Comparison of ENCODE assay signal across 8 cellular contexts in genomic region chr16:89599451-89599858, GRCh38. TPM values are rescaled to one million over a fixed set of nuclear protein-coding genes. Genes with fewer than 3 reads are reported as not detected.
DNase-seq lines count a peak whose midpoint lies in the region; ATAC-seq, FAIRE-seq and TF ChIP-seq lines count a peak whose summit lies in the region.

No MANE protein-coding gene starts in this region.

- H3K4me1 Mint-ChIP-seq in activated CD4-positive, alpha-beta T cell treated with anti-CD3 and anti-CD28 coated beads, Interleukin-2, amount 10 ng/mL, durations not matched to agents 24 days and 14 days, result peaks cover 9% of the 10 kb centered on the region

- no peak overlapping the region for H3K4me3 Mint-ChIP-seq in activated CD4-positive, alpha-beta T cell treated with anti-CD3 and anti-CD28 coated beads, Interleukin-2, amount 10 ng/mL, durations not matched to agents 24 days and 14 days

- H3K4me2 ChIP-seq in HepG2 (ENCODE audit: low read depth, low read length), result no peak overlapping the region

- no peak for TF ChIP-seq POLR2A in HepG2 (IDR thresholded peaks at IDR 0.05; ENCODE audit: insufficient read depth in 1 of 2, low read depth in 2 of 2, low read length in 2 of 2)

- H3K79me2 ChIP-seq in HepG2 (ENCODE audit: insufficient read depth, low read length), result no peaks in the 10 kb centered on the region

- H3K36me3 ChIP-seq in HepG2 (replicated peaks in 1 of 2; ENCODE audit: control insufficient read depth in 1 of 2, insufficient read depth in 2 of 2, low read length in 2 of 2), result no peaks in the 10 kb centered on the region

- H3K36me3 Mint-ChIP-seq in activated CD4-positive, alpha-beta T cell treated with anti-CD3 and anti-CD28 coated beads, Interleukin-2, amount 10 ng/mL, durations not matched to agents 24 days and 14 days (ENCODE audit: low read depth), result no peaks in the 10 kb centered on the region

- intact Hi-C loops in activated CD4-positive, alpha-beta T cell treated with anti-CD3 and anti-CD28 coated beads, Interleukin-2, amount 10 ng/mL, durations not matched to agents 24 days and 14 days (cut with micrococcal nuclease), result no loop called here
- intact Hi-C loops in HepG2 (cut with micrococcal nuclease; ENCODE audit: unreplicated experiment), result loop anchor here (1.0 kb wide), 1 partner anchor 42 kb away; no protein-coding TSS in a partner anchor

- no peaks in the 10 kb centered on the region for H3K9me3 ChIP-seq in HepG2 (ENCODE audit: low read length)

- no peak overlapping the region for H3K4me3 ChIP-seq in HepG2 (replicated peaks in 1 of 3; ENCODE audit: insufficient read depth in 1 of 3, low read depth in 2 of 3, low read length in 3 of 3)

- no peaks in the 10 kb centered on the region for H3K9me3 Mint-ChIP-seq in activated CD4-positive, alpha-beta T cell treated with anti-CD3 and anti-CD28 coated beads, Interleukin-2, amount 10 ng/mL, durations not matched to agents 24 days and 14 days

- peak; percentile 88 for TF ChIP-seq CTCF in HepG2 (CRISPR knock-in tag; IDR thresholded peaks at IDR 0.05)

- no peaks in the 10 kb centered on the region for H3K27me3 Mint-ChIP-seq in activated CD4-positive, alpha-beta T cell treated with anti-CD3 and anti-CD28 coated beads, Interleukin-2, amount 10 ng/mL, durations not matched to agents 24 days and 14 days

- peak; percentile 84 for TF ChIP-seq RAD21 in HepG2 (CRISPR knock-in tag; IDR thresholded peaks at IDR 0.05)

- H3K9ac ChIP-seq in HepG2 (ENCODE audit: insufficient read depth, low read depth, low read length), result no peak overlapping the region

- no peak for TF ChIP-seq EP300 in HepG2 (IDR thresholded peaks at IDR 0.05; ENCODE audit: low read depth in 2 of 2, low read length in 2 of 2)
- TF ChIP-seq EP300 in HepG2 (CRISPR knock-in tag; IDR thresholded peaks at IDR 0.05; ENCODE audit: borderline replicate concordance), result no peak

- POLR2A ChIA-PET in HepG2 (lab: Yijun Ruan, JAX), result interaction anchor here (1.4 kb wide), 1 partner anchor 18 kb away, joined by 6 read pairs; no protein-coding TSS in a partner anchor

- no peak overlapping the region for H2AFZ ChIP-seq in HepG2 (ENCODE audit: low read length)

- peak; percentile 85 for DNase-seq in DMS53 (lab: John Stamatoyannopoulos, UW)
- peak; percentile 47 for DNase-seq in HT1080 (ENCODE audit: low read depth)
- DNase-seq in activated CD4-positive, alpha-beta T cell treated with anti-CD3 and anti-CD28 coated beads, Interleukin-2, amount 10 ng/mL, durations not matched to agents 24 days and 14 days, result peak; percentile 76
- DNase-seq in HepG2 (ENCODE audit: low spot score), result peak; percentile 69
- DNase-seq in anterior cingulate cortex (lab: John Stamatoyannopoulos, UW), result no peak
- no peak for DNase-seq in midbrain (lab: John Stamatoyannopoulos, UW)
- no peak for DNase-seq in MV-4-11 (lab: John Stamatoyannopoulos, UW)

- peaks cover 12 to 29% of the 10 kb centered on the region in 2 experiments; a peak in 4 of 5 replicates for H3K27me3 ChIP-seq in HepG2 (ENCODE audit: control insufficient read depth in 1 of 2, insufficient read depth in 2 of 2, low read length in 2 of 2)

- no TSS peak for BruUV-seq in HepG2 (replicated peaks; lab: Mats Ljungman, UMichigan)

- H3K27ac ChIP-seq in HepG2 (ENCODE audit: extremely low read length, insufficient read depth, low read length), result no peak overlapping the region

- peak overlapping the region; percentile 56 for H3K27ac Mint-ChIP-seq in activated CD4-positive, alpha-beta T cell treated with anti-CD3 and anti-CD28 coated beads, Interleukin-2, amount 10 ng/mL, durations not matched to agents 24 days and 14 days

- H4K20me1 ChIP-seq in HepG2 (ENCODE audit: insufficient read depth, low read length), result no peaks in the 10 kb centered on the region

- peak; percentile 81 for FAIRE-seq in HepG2 (lab: Jason Lieb, UNC)

- whole genome bisulfite sequencing in HepG2 (ENCODE audit: low lambda C conversion rate), result 5% methylated on average over 7 of the region's 8 CpGs

- in situ Hi-C loops in HepG2 (cut with HindIII; ENCODE audit: extremely low pct_ligation_motif_present, low pct_unique_long_range_greater_than_20kb), result no loop called here

- ATAC-seq in HepG2 (peak; percentile 82), HG02981 (IDR thresholded peaks at IDR 0.05; ENCODE audit: unreplicated experiment) (no peak)

- CTCF ChIA-PET in HepG2 (lab: Yijun Ruan, JAX; ENCODE audit: low intra/inter-chr PET ratio, low total read pairs), result interaction anchor here (1.4 kb wide), 1 partner anchor 41 kb away, joined by 16 read pairs; no protein-coding TSS in a partner anchor

- H3K4me1 ChIP-seq in HepG2 (ENCODE audit: insufficient read depth, low read length), result peaks cover 21% of the 10 kb centered on the region; the same call in 1 of the 2 replicates

RNA-seq across cellular contexts. Expression of gene DPEP1, which starts 14.0 kb away (rescaled TPM):
- not detected in 2 replicates for total RNA-seq in HT1080 (2014; rRNA removed; shearing (Covaris generic))
- not detected in 2 replicates for polyA plus RNA-seq in HT1080 (2015; cell fraction: cytosol; rRNA removed)
- not detected in 2 replicates for polyA plus RNA-seq in HT1080 (2015; cell fraction: nucleus; rRNA removed)
- total RNA-seq in activated CD4-positive, alpha-beta T cell treated with anti-CD3 and anti-CD28 coated beads, Interleukin-2, amount 10 ng/mL, durations not matched to agents 24 days and 14 days, result not detected in 2 replicates
- total RNA-seq in HepG2 (2016; rRNA removed; fragmentation: Illumina TruSeq; extraction: Trizol), result 19.7 and 37.6 TPM in 2 replicates
- 33.1 and 44.2 TPM in 2 replicates for total RNA-seq in HepG2 (2016; cell fraction: cytosol; rRNA removed; fragmentation: Illumina TruSeq; extraction: Trizol; ENCODE audit: low read depth)
- 22.9 and 38.8 TPM in 2 replicates for total RNA-seq in HepG2 (2016; cell fraction: insoluble cytoplasmic fraction; rRNA removed; fragmentation: Illumina TruSeq; extraction: Trizol)
- total RNA-seq in HepG2 (2016; cell fraction: membrane; rRNA removed; fragmentation: Illumina TruSeq; extraction: Trizol), result 21.1 and 25.9 TPM in 2 replicates
- total RNA-seq in HepG2 (2016; cell fraction: nucleus; rRNA removed; fragmentation: Illumina TruSeq; extraction: Trizol), result 32.6 and 36.8 TPM in 2 replicates
- polyA plus RNA-seq in HepG2 (2011; rRNA removed), result 40.2 and 52.2 TPM in 2 replicates
- 26.5 and 78.5 TPM in 2 replicates for polyA plus RNA-seq in HepG2 (2011; cell fraction: cytosol; rRNA removed)
- 52.0 and 101 TPM in 2 replicates for polyA plus RNA-seq in HepG2 (2011; cell fraction: nucleus; rRNA removed)
- polyA plus RNA-seq in HepG2 (2012), result 6.6 and 9.6 TPM in 2 replicates
- polyA plus RNA-seq in HepG2 (2016; cell fraction: cytosol; fragmentation: Illumina TruSeq; extraction: Trizol; ENCODE audit: low read depth), result 13.7 and 15.6 TPM in 2 replicates
- polyA plus RNA-seq in HepG2 (2016; cell fraction: insoluble cytoplasmic fraction; fragmentation: Illumina TruSeq; extraction: Trizol; ENCODE audit: low read depth), result 23.0 and 24.6 TPM in 2 replicates
- 18.2 and 22.6 TPM in 2 replicates for polyA plus RNA-seq in HepG2 (2016; cell fraction: membrane; fragmentation: Illumina TruSeq; extraction: Trizol; ENCODE audit: low read depth)
- polyA plus RNA-seq in HepG2 (2016; cell fraction: nucleus; fragmentation: Illumina TruSeq; extraction: Trizol; ENCODE audit: insufficient read depth, low read depth), result 75.4 and 78.7 TPM in 2 replicates
- polyA minus RNA-seq in HepG2 (2011; rRNA and poly(A)+ RNA removed; ENCODE audit: low replicate concordance), result 0.12 and 80.3 TPM in 2 replicates
- polyA minus RNA-seq in HepG2 (2011; cell fraction: cytosol; rRNA and poly(A)+ RNA removed), result 12.5 and 17.6 TPM in 2 replicates
- polyA minus RNA-seq in HepG2 (2011; cell fraction: nucleus; rRNA and poly(A)+ RNA removed), result 3.5 and 4.8 TPM in 2 replicates

RNA-seq across cellular contexts. Expression of gene CPNE7, which starts 23.9 kb away (rescaled TPM):
- 0.87 TPM in 1 of 2 replicates, not detected in the other for total RNA-seq in HT1080 (2014; rRNA removed; shearing (Covaris generic))
- polyA plus RNA-seq in HT1080 (2015; cell fraction: cytosol; rRNA removed), result 1.1 and 1.6 TPM in 2 replicates
- polyA plus RNA-seq in HT1080 (2015; cell fraction: nucleus; rRNA removed), result 36.0 and 36.8 TPM in 2 replicates
- total RNA-seq in activated CD4-positive, alpha-beta T cell treated with anti-CD3 and anti-CD28 coated beads, Interleukin-2, amount 10 ng/mL, durations not matched to agents 24 days and 14 days, result 46.6 and 56.0 TPM in 2 replicates
- total RNA-seq in HepG2 (2016; rRNA removed; fragmentation: Illumina TruSeq; extraction: Trizol), result not detected in 2 replicates
- not detected in 2 replicates for total RNA-seq in HepG2 (2016; cell fraction: cytosol; rRNA removed; fragmentation: Illumina TruSeq; extraction: Trizol; ENCODE audit: low read depth)
- total RNA-seq in HepG2 (2016; cell fraction: insoluble cytoplasmic fraction; rRNA removed; fragmentation: Illumina TruSeq; extraction: Trizol), result 0.15 TPM in 1 of 2 replicates, not detected in the other
- total RNA-seq in HepG2 (2016; cell fraction: membrane; rRNA removed; fragmentation: Illumina TruSeq; extraction: Trizol), result not detected in 2 replicates
- not detected in 2 replicates for total RNA-seq in HepG2 (2016; cell fraction: nucleus; rRNA removed; fragmentation: Illumina TruSeq; extraction: Trizol)
- polyA plus RNA-seq in HepG2 (2011; rRNA removed), result 0.59 and 2.1 TPM in 2 replicates
- 0.19 and 0.32 TPM in 2 replicates for polyA plus RNA-seq in HepG2 (2011; cell fraction: cytosol; rRNA removed)
- 4.5 and 6.2 TPM in 2 replicates for polyA plus RNA-seq in HepG2 (2011; cell fraction: nucleus; rRNA removed)
- 0.27 and 0.35 TPM in 2 replicates for polyA plus RNA-seq in HepG2 (2012)
- not detected in 2 replicates for polyA plus RNA-seq in HepG2 (2016; cell fraction: cytosol; fragmentation: Illumina TruSeq; extraction: Trizol; ENCODE audit: low read depth)
- not detected in 2 replicates for polyA plus RNA-seq in HepG2 (2016; cell fraction: insoluble cytoplasmic fraction; fragmentation: Illumina TruSeq; extraction: Trizol; ENCODE audit: low read depth)
- 0.06 TPM in 1 of 2 replicates, not detected in the other for polyA plus RNA-seq in HepG2 (2016; cell fraction: membrane; fragmentation: Illumina TruSeq; extraction: Trizol; ENCODE audit: low read depth)
- polyA plus RNA-seq in HepG2 (2016; cell fraction: nucleus; fragmentation: Illumina TruSeq; extraction: Trizol; ENCODE audit: insufficient read depth, low read depth), result 0.52 and 1.2 TPM in 2 replicates
- polyA minus RNA-seq in HepG2 (2011; rRNA and poly(A)+ RNA removed; ENCODE audit: low replicate concordance), result 0.58 and 25.2 TPM in 2 replicates
- not detected in 2 replicates for polyA minus RNA-seq in HepG2 (2011; cell fraction: cytosol; rRNA and poly(A)+ RNA removed)
- 0.26 and 0.99 TPM in 2 replicates for polyA minus RNA-seq in HepG2 (2011; cell fraction: nucleus; rRNA and poly(A)+ RNA removed)

RNA-seq across cellular contexts. Expression of gene RPL13, which starts 39.0 kb away (rescaled TPM):
- total RNA-seq in HT1080 (2014; rRNA removed; shearing (Covaris generic)), result 4,778 and 6,062 TPM in 2 replicates
- 7,134 and 7,194 TPM in 2 replicates for polyA plus RNA-seq in HT1080 (2015; cell fraction: cytosol; rRNA removed)
- 2,253 and 2,304 TPM in 2 replicates for polyA plus RNA-seq in HT1080 (2015; cell fraction: nucleus; rRNA removed)
- 2,234 and 2,296 TPM in 2 replicates for total RNA-seq in activated CD4-positive, alpha-beta T cell treated with anti-CD3 and anti-CD28 coated beads, Interleukin-2, amount 10 ng/mL, durations not matched to agents 24 days and 14 days
- total RNA-seq in HepG2 (2016; rRNA removed; fragmentation: Illumina TruSeq; extraction: Trizol), result 2,988 and 3,233 TPM in 2 replicates
- total RNA-seq in HepG2 (2016; cell fraction: cytosol; rRNA removed; fragmentation: Illumina TruSeq; extraction: Trizol; ENCODE audit: low read depth), result 6,142 and 6,743 TPM in 2 replicates
- total RNA-seq in HepG2 (2016; cell fraction: insoluble cytoplasmic fraction; rRNA removed; fragmentation: Illumina TruSeq; extraction: Trizol), result 3,074 and 3,414 TPM in 2 replicates
- 8,788 and 9,254 TPM in 2 replicates for total RNA-seq in HepG2 (2016; cell fraction: membrane; rRNA removed; fragmentation: Illumina TruSeq; extraction: Trizol)
- total RNA-seq in HepG2 (2016; cell fraction: nucleus; rRNA removed; fragmentation: Illumina TruSeq; extraction: Trizol), result 1,061 and 1,137 TPM in 2 replicates
- 4,411 and 5,523 TPM in 2 replicates for polyA plus RNA-seq in HepG2 (2011; rRNA removed)
- polyA plus RNA-seq in HepG2 (2011; cell fraction: cytosol; rRNA removed), result 4,701 and 9,932 TPM in 2 replicates
- 3,101 and 3,317 TPM in 2 replicates for polyA plus RNA-seq in HepG2 (2011; cell fraction: nucleus; rRNA removed)
- polyA plus RNA-seq in HepG2 (2012), result 3,379 and 4,912 TPM in 2 replicates
- 8,773 and 9,300 TPM in 2 replicates for polyA plus RNA-seq in HepG2 (2016; cell fraction: cytosol; fragmentation: Illumina TruSeq; extraction: Trizol; ENCODE audit: low read depth)
- 3,767 and 4,135 TPM in 2 replicates for polyA plus RNA-seq in HepG2 (2016; cell fraction: insoluble cytoplasmic fraction; fragmentation: Illumina TruSeq; extraction: Trizol; ENCODE audit: low read depth)
- polyA plus RNA-seq in HepG2 (2016; cell fraction: membrane; fragmentation: Illumina TruSeq; extraction: Trizol; ENCODE audit: low read depth), result 9,832 and 9,939 TPM in 2 replicates
- polyA plus RNA-seq in HepG2 (2016; cell fraction: nucleus; fragmentation: Illumina TruSeq; extraction: Trizol; ENCODE audit: insufficient read depth, low read depth), result 2,257 and 2,556 TPM in 2 replicates
- polyA minus RNA-seq in HepG2 (2011; rRNA and poly(A)+ RNA removed; ENCODE audit: low replicate concordance), result 1,096 and 3,482 TPM in 2 replicates
- 1,942 and 2,023 TPM in 2 replicates for polyA minus RNA-seq in HepG2 (2011; cell fraction: cytosol; rRNA and poly(A)+ RNA removed)
- polyA minus RNA-seq in HepG2 (2011; cell fraction: nucleus; rRNA and poly(A)+ RNA removed), result 448 and 516 TPM in 2 replicates

RNA-seq across cellular contexts. Expression of gene CHMP1A, which starts 58.1 kb away (rescaled TPM):
- 107 and 120 TPM in 2 replicates for total RNA-seq in HT1080 (2014; rRNA removed; shearing (Covaris generic))
- 90.1 and 107 TPM in 2 replicates for polyA plus RNA-seq in HT1080 (2015; cell fraction: cytosol; rRNA removed)
- polyA plus RNA-seq in HT1080 (2015; cell fraction: nucleus; rRNA removed), result 113 and 135 TPM in 2 replicates
- 83.7 and 84.3 TPM in 2 replicates for total RNA-seq in activated CD4-positive, alpha-beta T cell treated with anti-CD3 and anti-CD28 coated beads, Interleukin-2, amount 10 ng/mL, durations not matched to agents 24 days and 14 days
- 69.4 and 80.0 TPM in 2 replicates for total RNA-seq in HepG2 (2016; rRNA removed; fragmentation: Illumina TruSeq; extraction: Trizol)
- 12.3 and 14.1 TPM in 2 replicates for total RNA-seq in HepG2 (2016; cell fraction: cytosol; rRNA removed; fragmentation: Illumina TruSeq; extraction: Trizol; ENCODE audit: low read depth)
- 68.7 and 70.7 TPM in 2 replicates for total RNA-seq in HepG2 (2016; cell fraction: insoluble cytoplasmic fraction; rRNA removed; fragmentation: Illumina TruSeq; extraction: Trizol)
- 36.1 and 43.1 TPM in 2 replicates for total RNA-seq in HepG2 (2016; cell fraction: membrane; rRNA removed; fragmentation: Illumina TruSeq; extraction: Trizol)
- total RNA-seq in HepG2 (2016; cell fraction: nucleus; rRNA removed; fragmentation: Illumina TruSeq; extraction: Trizol), result 43.4 and 46.6 TPM in 2 replicates
- 73.3 and 87.2 TPM in 2 replicates for polyA plus RNA-seq in HepG2 (2011; rRNA removed)
- polyA plus RNA-seq in HepG2 (2011; cell fraction: cytosol; rRNA removed), result 71.4 and 105 TPM in 2 replicates
- 141 and 163 TPM in 2 replicates for polyA plus RNA-seq in HepG2 (2011; cell fraction: nucleus; rRNA removed)
- 39.3 and 47.1 TPM in 2 replicates for polyA plus RNA-seq in HepG2 (2012)
- polyA plus RNA-seq in HepG2 (2016; cell fraction: cytosol; fragmentation: Illumina TruSeq; extraction: Trizol; ENCODE audit: low read depth), result 9.6 and 12.7 TPM in 2 replicates
- polyA plus RNA-seq in HepG2 (2016; cell fraction: insoluble cytoplasmic fraction; fragmentation: Illumina TruSeq; extraction: Trizol; ENCODE audit: low read depth), result 89.2 and 96.6 TPM in 2 replicates
- polyA plus RNA-seq in HepG2 (2016; cell fraction: membrane; fragmentation: Illumina TruSeq; extraction: Trizol; ENCODE audit: low read depth), result 29.6 and 33.2 TPM in 2 replicates
- 105 and 109 TPM in 2 replicates for polyA plus RNA-seq in HepG2 (2016; cell fraction: nucleus; fragmentation: Illumina TruSeq; extraction: Trizol; ENCODE audit: insufficient read depth, low read depth)
- 73.7 and 140 TPM in 2 replicates for polyA minus RNA-seq in HepG2 (2011; rRNA and poly(A)+ RNA removed; ENCODE audit: low replicate concordance)
- polyA minus RNA-seq in HepG2 (2011; cell fraction: cytosol; rRNA and poly(A)+ RNA removed), result 50.0 and 50.5 TPM in 2 replicates
- polyA minus RNA-seq in HepG2 (2011; cell fraction: nucleus; rRNA and poly(A)+ RNA removed), result 25.8 and 33.6 TPM in 2 replicates

RNA-seq across cellular contexts. Expression of gene SPATA33, which starts 58.2 kb away (rescaled TPM):
- total RNA-seq in HT1080 (2014; rRNA removed; shearing (Covaris generic)), result 5.4 and 5.6 TPM in 2 replicates
- 2.9 and 5.4 TPM in 2 replicates for polyA plus RNA-seq in HT1080 (2015; cell fraction: cytosol; rRNA removed)
- 10.0 and 12.4 TPM in 2 replicates for polyA plus RNA-seq in HT1080 (2015; cell fraction: nucleus; rRNA removed)
- total RNA-seq in activated CD4-positive, alpha-beta T cell treated with anti-CD3 and anti-CD28 coated beads, Interleukin-2, amount 10 ng/mL, durations not matched to agents 24 days and 14 days, result 14.6 and 17.2 TPM in 2 replicates
- 11.0 and 11.2 TPM in 2 replicates for total RNA-seq in HepG2 (2016; rRNA removed; fragmentation: Illumina TruSeq; extraction: Trizol)
- total RNA-seq in HepG2 (2016; cell fraction: cytosol; rRNA removed; fragmentation: Illumina TruSeq; extraction: Trizol; ENCODE audit: low read depth), result 9.1 and 14.3 TPM in 2 replicates
- 11.7 and 12.8 TPM in 2 replicates for total RNA-seq in HepG2 (2016; cell fraction: insoluble cytoplasmic fraction; rRNA removed; fragmentation: Illumina TruSeq; extraction: Trizol)
- 14.6 and 17.6 TPM in 2 replicates for total RNA-seq in HepG2 (2016; cell fraction: membrane; rRNA removed; fragmentation: Illumina TruSeq; extraction: Trizol)
- total RNA-seq in HepG2 (2016; cell fraction: nucleus; rRNA removed; fragmentation: Illumina TruSeq; extraction: Trizol), result 9.0 and 10.4 TPM in 2 replicates
- polyA plus RNA-seq in HepG2 (2011; rRNA removed), result 5.7 and 6.3 TPM in 2 replicates
- 3.3 and 3.5 TPM in 2 replicates for polyA plus RNA-seq in HepG2 (2011; cell fraction: cytosol; rRNA removed)
- polyA plus RNA-seq in HepG2 (2011; cell fraction: nucleus; rRNA removed), result 14.9 and 16.4 TPM in 2 replicates
- 8.1 and 9.7 TPM in 2 replicates for polyA plus RNA-seq in HepG2 (2012)
- 17.1 and 17.6 TPM in 2 replicates for polyA plus RNA-seq in HepG2 (2016; cell fraction: cytosol; fragmentation: Illumina TruSeq; extraction: Trizol; ENCODE audit: low read depth)
- polyA plus RNA-seq in HepG2 (2016; cell fraction: insoluble cytoplasmic fraction; fragmentation: Illumina TruSeq; extraction: Trizol; ENCODE audit: low read depth), result 12.9 and 16.7 TPM in 2 replicates
- 20.1 and 25.8 TPM in 2 replicates for polyA plus RNA-seq in HepG2 (2016; cell fraction: membrane; fragmentation: Illumina TruSeq; extraction: Trizol; ENCODE audit: low read depth)
- polyA plus RNA-seq in HepG2 (2016; cell fraction: nucleus; fragmentation: Illumina TruSeq; extraction: Trizol; ENCODE audit: insufficient read depth, low read depth), result 25.8 and 32.4 TPM in 2 replicates
- polyA minus RNA-seq in HepG2 (2011; rRNA and poly(A)+ RNA removed; ENCODE audit: low replicate concordance), result 6.0 and 18.6 TPM in 2 replicates
- polyA minus RNA-seq in HepG2 (2011; cell fraction: cytosol; rRNA and poly(A)+ RNA removed), result 1.4 and 1.8 TPM in 2 replicates
- polyA minus RNA-seq in HepG2 (2011; cell fraction: nucleus; rRNA and poly(A)+ RNA removed), result 7.2 and 7.7 TPM in 2 replicates

Comparison
In these comparisons a context has a peak if more than half of its experiments do, and no peak if none do; other contexts are left out.
1. DNase-seq: peak in DMS53 (single experiment), HT1080 (single experiment), activated CD4-positive, alpha-beta T cell treated with anti-CD3 and anti-CD28 coated beads, Interleukin-2, amount 10 ng/mL, durations not matched to agents 24 days and 14 days (single experiment) and HepG2 (single experiment); none in anterior cingulate cortex (0 of 58), midbrain (single experiment) and MV-4-11 (single experiment).
2. RNA of gene DPEP1, which starts 14.0 kb away (total RNA-seq): 19.7 to 44.2 TPM in HepG2; not detected in HT1080 and not detected in activated CD4-positive, alpha-beta T cell treated with anti-CD3 and anti-CD28 coated beads, Interleukin-2, amount 10 ng/mL, durations not matched to agents 24 days and 14 days; every median in the first group is over 10 times any median in the second.
3. RNA of gene CPNE7, which starts 23.9 kb away (total RNA-seq): 46.6 to 56.0 TPM in activated CD4-positive, alpha-beta T cell treated with anti-CD3 and anti-CD28 coated beads, Interleukin-2, amount 10 ng/mL, durations not matched to agents 24 days and 14 days; 0.87 TPM in HT1080 and 0.15 TPM in HepG2; every median in the first group is over 10 times any median in the second.